In genomic region chr6:156886409-156886808, GRCh38 we compare ENCODE assay signal across 9 cellular contexts.
DNase-seq lines count a peak whose midpoint lies in the region; ATAC-seq and TF ChIP-seq lines count a peak whose summit lies in the region.
"Had no signal": no experiment of that assay in that cellular context is flagged by ENCODE, and none has a peak within 500 bp of the region (broad histone marks: within the 10 kb centered on the region; RNA-seq: fewer than 3 reads in every experiment).

No MANE protein-coding gene starts in this region.

- peak overlapping the region in 6 of 7 donors; percentile 21 to 75 (median 66) for H3K27ac Mint-ChIP-seq in CD14-positive monocyte

- 100% methylated on average over 1 of the region's 8 CpGs; no CpG with 5 or more reads in 1 of the 2 experiments for WGBS in IMR-90 (ENCODE audit: extremely low coverage in 2 of 2, insufficient read length in 1 of 2), 2 experiments

- DNase-seq in CD14-positive monocyte (ENCODE audit: low spot score) = no peak
- DNase-seq in IMR-90 = no peak
- peak; percentile 42 for DNase-seq in germinal center (ENCODE audit: low spot score)
- DNase-seq in SIG-M5 (lab: John Stamatoyannopoulos, UW) = no peak
- no peak for DNase-seq in HUDEP-2 (lab: John Stamatoyannopoulos, UW; ENCODE audit: unreplicated experiment in 76 of 76)
- no peak for DNase-seq in medulla oblongata (ENCODE audit: extremely low spot score)
- no peak for DNase-seq in amygdala (lab: John Stamatoyannopoulos, UW)
- DNase-seq: DND-41 had no signal

- no peak overlapping the region for H4K8ac ChIP-seq in IMR-90 (ENCODE audit: low read depth in 2 of 2, low read length in 2 of 2)

- H2BK20ac ChIP-seq in IMR-90 (ENCODE audit: low read depth, low read length) = no peak overlapping the region

- H2BK120ac ChIP-seq in IMR-90 (ENCODE audit: low read depth, low read length) = no peak overlapping the region

- no TSS peak for BruUV-seq in IMR-90 (replicated peaks; lab: Mats Ljungman, UMichigan)

- no peak overlapping the region for H3K23ac ChIP-seq in IMR-90 (ENCODE audit: low read depth, low read length)

- no peaks in the 10 kb centered on the region for H3K36me3 ChIP-seq in IMR-90 (ENCODE audit: control insufficient read depth, insufficient read depth, low read length)

- no peaks in the 10 kb centered on the region for H3K27me3 Mint-ChIP-seq in CD14-positive monocyte (ENCODE audit: low read depth in 3 of 3)

- peaks cover 45% of the 10 kb centered on the region for H3K4me1 Mint-ChIP-seq in CD14-positive monocyte

- peaks cover 0 to 4% of the 10 kb centered on the region in 2 donors for H3K36me3 Mint-ChIP-seq in CD14-positive monocyte

- H3K4me1 ChIP-seq in IMR-90 (ENCODE audit: control insufficient read depth, insufficient read depth, low read length) = peaks cover 10% of the 10 kb centered on the region

- H3K4me2 ChIP-seq in IMR-90 (ENCODE audit: low read depth, low read length) = no peak overlapping the region

- TF ChIP-seq CTCF in CD14-positive monocyte (IDR thresholded peaks at IDR 0.05) = no peak
- TF ChIP-seq CTCF in IMR-90 (conservative IDR thresholded peaks at IDR 0.05; ENCODE audit: low read depth, low read length) = no peak

- no peak overlapping the region for H4K5ac ChIP-seq in IMR-90 (ENCODE audit: low read depth, low read length)

- POLR2A ChIA-PET in IMR-90 (lab: Charles Lee; ENCODE audit: unreplicated experiment) = no interaction called here

- in situ Hi-C loops in IMR-90 (cut with MboI; ENCODE audit: low sequenced_read_pairs) = no loop called here

- H3K27me3 ChIP-seq in IMR-90 (ENCODE audit: control insufficient read depth, insufficient read depth, low read length) = no peaks in the 10 kb centered on the region

- peak overlapping the region in 1 of 2 donors; percentile 87 for H3K4me3 Mint-ChIP-seq in CD14-positive monocyte

- peak overlapping the region; percentile 17; the same call in 1 of the 2 replicates for H3K4ac ChIP-seq in IMR-90 (ENCODE audit: low read depth, low read length)

- peaks cover 47 to 67% of the 10 kb centered on the region in 2 experiments for H3K79me1 ChIP-seq in IMR-90 (ENCODE audit: low read depth in 1 of 2, low read length in 2 of 2)

- H2BK5ac ChIP-seq in IMR-90 (ENCODE audit: low read depth, low read length, poor library complexity, severe bottlenecking) = no peak overlapping the region

- intact Hi-C loops in CD14-positive monocyte (cut with micrococcal nuclease) (no loop called here), IMR-90 (cut with micrococcal nuclease) (loop anchor here (5.0 kb wide), 1 partner anchor 36 kb away; no protein-coding TSS in a partner anchor)

- no peaks in the 10 kb centered on the region for H3K9me3 Mint-ChIP-seq in CD14-positive monocyte

- H3K56ac ChIP-seq in IMR-90 (ENCODE audit: extremely low read depth, insufficient read depth, low read length) = no peak overlapping the region

- no peak overlapping the region for H2AK9ac ChIP-seq in IMR-90 (replicated peaks; ENCODE audit: low read depth, low read length, poor library complexity)

- ATAC-seq in GM21381 (IDR thresholded peaks at IDR 0.05; ENCODE audit: unreplicated experiment) (peak; percentile 71), IMR-90 (ENCODE audit: low read depth) (no peak)

- H2BK15ac ChIP-seq in IMR-90 (ENCODE audit: low read depth, low read length) = no peak overlapping the region

- no peak overlapping the region for H2AK5ac ChIP-seq in IMR-90 (ENCODE audit: low read depth, low read length)

- H3K18ac ChIP-seq in IMR-90 (ENCODE audit: low read depth, low read length) = no peak overlapping the region

- H3K9me1 ChIP-seq in IMR-90 (ENCODE audit: insufficient read depth, low read length) = peaks cover 5% of the 10 kb centered on the region; the same call in 1 of the 2 replicates

- H3K9ac ChIP-seq in IMR-90 (ENCODE audit: low read depth, low read length) = no peak overlapping the region

- no peak for TF ChIP-seq POLR2A in IMR-90 (IDR thresholded peaks at IDR 0.05; ENCODE audit: low read depth, low read length)

- peak overlapping the region; percentile 19; the same call in 1 of the 2 replicates for H3K14ac ChIP-seq in IMR-90 (replicated peaks; ENCODE audit: low read depth, low read length)

- H3K27ac ChIP-seq in IMR-90 (ENCODE audit: insufficient read depth, low read length) = no peak overlapping the region

- H3K9me3 ChIP-seq in IMR-90 (ENCODE audit: control insufficient read depth, insufficient read depth, low read length) = no peaks in the 10 kb centered on the region

- H3K4me3 ChIP-seq in IMR-90 (ENCODE audit: insufficient read depth, low read depth, low read length) = no peak overlapping the region

- no peak overlapping the region for H4K91ac ChIP-seq in IMR-90 (ENCODE audit: insufficient read depth, low read depth, low read length)

- H4K20me1 ChIP-seq in IMR-90 (ENCODE audit: insufficient read depth, low read length) = peaks cover 31% of the 10 kb centered on the region

- H2AFZ ChIP-seq in IMR-90 (replicated peaks; ENCODE audit: low read length, poor library complexity) = peak overlapping the region; percentile 4

- dilution Hi-C loops in IMR-90 (cut with HindIII; ENCODE audit: low sequenced_read_pairs, unreplicated experiment) = no loop called here

- no peak for TF ChIP-seq RAD21 in IMR-90 (IDR thresholded peaks at IDR 0.05; ENCODE audit: low read length)

- CTCF ChIA-PET in IMR-90 (lab: Yijun Ruan, JAX) = no interaction called here

TF ChIP-seq in IMR-90, 13 proteins besides CTCF, POLR2A, EP300 and RAD21:
- TF ChIP-seq ELK1 (IDR thresholded peaks at IDR 0.05; ENCODE audit: borderline replicate concordance, low read depth, low read length) (no peak), SMC3 (IDR thresholded peaks at IDR 0.05; ENCODE audit: low read depth, low read length) (no peak), NFE2L2 (IDR thresholded peaks at IDR 0.05; ENCODE audit: low read depth, low read length) (no peak), RCOR1 (IDR thresholded peaks at IDR 0.05; ENCODE audit: insufficient replicate concordance, low read length) (no peak), CEBPB (IDR thresholded peaks at IDR 0.05; ENCODE audit: low read depth, low read length) (no peak), MAFK (IDR thresholded peaks at IDR 0.05; ENCODE audit: low read depth, low read length) (no peak), BHLHE40 (IDR thresholded peaks at IDR 0.05; ENCODE audit: low read depth, low read length) (no peak), USF2 (IDR thresholded peaks at IDR 0.05; ENCODE audit: low read depth, low read length) (no peak), FOS (IDR thresholded peaks at IDR 0.05; ENCODE audit: low read depth, low read length) (no peak), RFX5 (IDR thresholded peaks at IDR 0.05; ENCODE audit: low read depth, low read length) (no peak), MXI1 (IDR thresholded peaks at IDR 0.05; ENCODE audit: borderline replicate concordance, low read depth, low read length) (no peak), CHD1 (IDR thresholded peaks at IDR 0.05; ENCODE audit: low read depth, low read length) (no peak), MAZ (IDR thresholded peaks at IDR 0.05; ENCODE audit: borderline replicate concordance, low read depth, low read length) (no peak)
